In the genomic region with DNA sequence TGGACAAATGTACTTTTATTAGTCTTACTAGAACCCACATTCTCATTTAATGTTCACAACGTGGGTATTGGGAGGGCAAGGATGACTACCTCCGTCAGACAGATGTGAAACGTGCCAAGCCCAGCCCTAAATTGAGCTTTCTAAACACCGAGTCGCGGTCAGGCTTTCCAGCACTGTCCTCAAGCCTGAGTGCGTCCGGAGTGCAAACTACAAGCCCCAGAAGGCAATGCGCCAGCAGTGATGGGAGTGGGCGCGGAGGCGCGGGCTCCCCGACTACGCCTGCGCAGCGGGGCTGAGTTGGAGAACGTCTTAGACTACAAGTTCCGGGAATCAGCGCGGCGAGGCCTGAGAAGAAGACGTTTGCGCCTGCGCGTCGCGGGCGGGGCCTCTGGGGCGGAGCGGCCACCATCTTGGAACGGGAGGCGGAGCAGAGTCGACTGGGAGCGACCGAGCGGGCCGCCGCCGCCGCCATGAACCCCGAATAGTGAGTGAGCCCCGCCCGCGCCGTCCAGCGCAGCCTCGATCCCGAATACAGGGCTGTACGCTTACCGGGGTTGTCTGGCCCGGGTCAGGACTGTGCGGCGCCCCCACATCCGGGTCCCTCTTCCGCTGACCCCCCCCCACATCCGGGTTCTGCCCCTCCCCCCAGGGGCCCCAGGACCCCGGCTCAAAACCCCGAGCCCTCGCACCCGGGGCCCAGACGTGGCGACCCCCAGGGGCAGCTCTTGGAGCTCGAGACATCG, we compare ENCODE assay signal across 1 cellular context.
A peak's percentile ranks its signal among the peaks of the same experiment; 100 is the strongest.
TF ChIP-seq lines count a peak whose summit lies in the region.

A gene (plus strand): TSS at position 430 of the 743 bp plus-strand sequence. CDS start 41 bp downstream, at position 471.

TF ChIP-seq in neural cell, 6 proteins besides CTCF, POLR2A, EP300 and RAD21 (continued from another document):
- TF ChIP-seq, protein P1, sequence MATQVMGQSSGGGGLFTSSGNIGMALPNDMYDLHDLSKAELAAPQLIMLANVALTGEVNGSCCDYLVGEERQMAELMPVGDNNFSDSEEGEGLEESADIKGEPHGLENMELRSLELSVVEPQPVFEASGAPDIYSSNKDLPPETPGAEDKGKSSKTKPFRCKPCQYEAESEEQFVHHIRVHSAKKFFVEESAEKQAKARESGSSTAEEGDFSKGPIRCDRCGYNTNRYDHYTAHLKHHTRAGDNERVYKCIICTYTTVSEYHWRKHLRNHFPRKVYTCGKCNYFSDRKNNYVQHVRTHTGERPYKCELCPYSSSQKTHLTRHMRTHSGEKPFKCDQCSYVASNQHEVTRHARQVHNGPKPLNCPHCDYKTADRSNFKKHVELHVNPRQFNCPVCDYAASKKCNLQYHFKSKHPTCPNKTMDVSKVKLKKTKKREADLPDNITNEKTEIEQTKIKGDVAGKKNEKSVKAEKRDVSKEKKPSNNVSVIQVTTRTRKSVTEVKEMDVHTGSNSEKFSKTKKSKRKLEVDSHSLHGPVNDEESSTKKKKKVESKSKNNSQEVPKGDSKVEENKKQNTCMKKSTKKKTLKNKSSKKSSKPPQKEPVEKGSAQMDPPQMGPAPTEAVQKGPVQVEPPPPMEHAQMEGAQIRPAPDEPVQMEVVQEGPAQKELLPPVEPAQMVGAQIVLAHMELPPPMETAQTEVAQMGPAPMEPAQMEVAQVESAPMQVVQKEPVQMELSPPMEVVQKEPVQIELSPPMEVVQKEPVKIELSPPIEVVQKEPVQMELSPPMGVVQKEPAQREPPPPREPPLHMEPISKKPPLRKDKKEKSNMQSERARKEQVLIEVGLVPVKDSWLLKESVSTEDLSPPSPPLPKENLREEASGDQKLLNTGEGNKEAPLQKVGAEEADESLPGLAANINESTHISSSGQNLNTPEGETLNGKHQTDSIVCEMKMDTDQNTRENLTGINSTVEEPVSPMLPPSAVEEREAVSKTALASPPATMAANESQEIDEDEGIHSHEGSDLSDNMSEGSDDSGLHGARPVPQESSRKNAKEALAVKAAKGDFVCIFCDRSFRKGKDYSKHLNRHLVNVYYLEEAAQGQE (IDR thresholded peaks at IDR 0.05; ENCODE audit: borderline replicate concordance) = no peak
- TF ChIP-seq SMC3 (conservative IDR thresholded peaks at IDR 0.05; ENCODE audit: poor library complexity) = no peak
- TF ChIP-seq MXI1 (conservative IDR thresholded peaks at IDR 0.05; ENCODE audit: poor library complexity, severe bottlenecking) = peak; percentile 8
TF ChIP-seq in neural cell: peak in this region for 2.
